In genomic region chr5:30368064-30368463, GRCh38 we compare ENCODE assay signal across 16 cellular contexts.
DNase-seq lines count a peak whose midpoint lies in the region; FAIRE-seq and TF ChIP-seq lines count a peak whose summit lies in the region.
"Had no signal": no experiment of that assay in that cellular context is flagged by ENCODE, and none has a peak within 500 bp of the region (broad histone marks: within the 10 kb centered on the region; RNA-seq: fewer than 3 reads in every experiment).

No MANE protein-coding gene starts in this region.

- H3K27me3 Mint-ChIP-seq in activated CD4-positive, alpha-beta T cell treated with anti-CD3 and anti-CD28 coated beads, Interleukin-2, amount 10 ng/mL, durations not matched to agents 24 days and 14 days = no peaks in the 10 kb centered on the region
- H3K27me3 Mint-ChIP-seq: CD4-positive, alpha-beta memory T cell; IgD-negative memory B cell had no signal

- no peak for FAIRE-seq in urothelium cell line (lab: Jason Lieb, UNC)
- FAIRE-seq: A204.1, GM12891, H1 had no signal

- in situ Hi-C loops in astrocyte of the spinal cord (cut with HindIII; ENCODE audit: low sequenced_read_pairs) = no loop called here

- DNase-seq in H4 (ENCODE audit: low spot score) (peak; percentile 58), NCI-H226 (peak; percentile 16), astrocyte of the spinal cord (ENCODE audit: low read depth, low spot score) (peak; percentile 5), urothelium cell line (ENCODE audit: low spot score) (peak; percentile 25), KG1 (lab: John Stamatoyannopoulos, UW) (no peak)
- DNase-seq in activated CD4-positive, alpha-beta T cell treated with anti-CD3 and anti-CD28 coated beads for 4 hours = no peak
- no peak for DNase-seq in activated CD4-positive, alpha-beta T cell treated with anti-CD3 and anti-CD28 coated beads, Interleukin-2, amount 10 ng/mL, durations not matched to agents 24 days and 14 days
- DNase-seq: BE2C; CD4-positive, alpha-beta memory T cell; DMS79; HCEC 1CT; HFFc6 had no signal

- no peaks in the 10 kb centered on the region for H3K4me1 Mint-ChIP-seq in activated CD4-positive, alpha-beta T cell treated with anti-CD3 and anti-CD28 coated beads, Interleukin-2, amount 10 ng/mL, durations not matched to agents 24 days and 14 days
- H3K4me1 Mint-ChIP-seq: CD4-positive, alpha-beta memory T cell; IgD-negative memory B cell had no signal

- intact Hi-C loops in activated CD4-positive, alpha-beta T cell treated with anti-CD3 and anti-CD28 coated beads, Interleukin-2, amount 10 ng/mL, durations not matched to agents 24 days and 14 days (cut with micrococcal nuclease) = no loop called here

- no peak overlapping the region for H3K4me3 Mint-ChIP-seq in activated CD4-positive, alpha-beta T cell treated with anti-CD3 and anti-CD28 coated beads, Interleukin-2, amount 10 ng/mL, durations not matched to agents 24 days and 14 days
- H3K4me3 Mint-ChIP-seq: HFFc6, IgD-negative memory B cell had no signal

- no peaks in the 10 kb centered on the region for H3K36me3 Mint-ChIP-seq in activated CD4-positive, alpha-beta T cell treated with anti-CD3 and anti-CD28 coated beads, Interleukin-2, amount 10 ng/mL, durations not matched to agents 24 days and 14 days (ENCODE audit: low read depth)
- H3K36me3 Mint-ChIP-seq: CD4-positive, alpha-beta memory T cell; IgD-negative memory B cell had no signal

- no peak overlapping the region for H3K4me3 ChIP-seq in astrocyte of the spinal cord (ENCODE audit: low read depth, low read length)

- no peak overlapping the region for H3K27ac Mint-ChIP-seq in activated CD4-positive, alpha-beta T cell treated with anti-CD3 and anti-CD28 coated beads, Interleukin-2, amount 10 ng/mL, durations not matched to agents 24 days and 14 days
- H3K27ac Mint-ChIP-seq: CD4-positive, alpha-beta memory T cell; HFFc6; IgD-negative memory B cell had no signal

- TF ChIP-seq CTCF in astrocyte of the spinal cord (IDR thresholded peaks at IDR 0.05; ENCODE audit: low read depth, low read length) = no peak

- H3K9me3 Mint-ChIP-seq in activated CD4-positive, alpha-beta T cell treated with anti-CD3 and anti-CD28 coated beads, Interleukin-2, amount 10 ng/mL, durations not matched to agents 24 days and 14 days = peaks cover 16% of the 10 kb centered on the region

Comparison
In these comparisons a context has a peak if more than half of its experiments do, and no peak if none do; other contexts are left out.
1. DNase-seq: peak in H4 (single experiment), NCI-H226 (single experiment), astrocyte of the spinal cord (single experiment) and urothelium cell line (single experiment); none in KG1 (single experiment), activated CD4-positive, alpha-beta T cell treated with anti-CD3 and anti-CD28 coated beads for 4 hours (0 of 2) and activated CD4-positive, alpha-beta T cell treated with anti-CD3 and anti-CD28 coated beads, Interleukin-2, amount 10 ng/mL, durations not matched to agents 24 days and 14 days (single experiment).